9 cellular contexts compared by ENCODE assay signal in genomic region chr11:87173185-87174039, GRCh38.
A peak's percentile ranks its signal among the peaks of the same experiment; 100 is the strongest.
DNase-seq lines count a peak whose midpoint lies in the region; TF ChIP-seq lines count a peak whose summit lies in the region.
"Had no signal": no experiment of that assay in that cellular context is flagged by ENCODE, and none has a peak within 500 bp of the region (broad histone marks: within the 10 kb centered on the region; RNA-seq: fewer than 3 reads in every experiment).

No MANE protein-coding gene starts in this region.

- no peak overlapping the region for H3K27ac ChIP-seq in endodermal cell (ENCODE audit: low read depth, low read length)

- H3K9me3 Mint-ChIP-seq in endodermal cell, result peaks cover 19% of the 10 kb centered on the region

- H3K4me1 ChIP-seq in endodermal cell (ENCODE audit: control insufficient read depth, insufficient read depth, low read length), result no peaks in the 10 kb centered on the region

- no peaks in the 10 kb centered on the region for H3K27me3 ChIP-seq in endodermal cell (ENCODE audit: control insufficient read depth, insufficient read depth, low read length, poor library complexity, severe bottlenecking)

- peaks cover 27% of the 10 kb centered on the region for H3K36me3 Mint-ChIP-seq in endodermal cell (ENCODE audit: low read depth)

- DNase-seq in GM04503 (ENCODE audit: low read depth), result peak; percentile 30
- peak; percentile 58 for DNase-seq in NCI-H446 treated with DMSO at 0.1 percent for 48 hours (lab: John Stamatoyannopoulos, UW)
- DNase-seq in endodermal cell, result no peak
- peak; percentile 53 for DNase-seq in pulmonary artery endothelial cell (ENCODE audit: low read depth, low spot score)
- no peak for DNase-seq in NCI-H2171 treated with DMSO at 0.1 percent for 48 hours (lab: John Stamatoyannopoulos, UW)
- no peak for DNase-seq in posterior cingulate gyrus
- no peak for DNase-seq in D341Med (ENCODE audit: low spot score)
- no peak for DNase-seq in GDM1 (lab: John Stamatoyannopoulos, UW)

- no peak for TF ChIP-seq CTCF in endodermal cell (conservative IDR thresholded peaks at IDR 0.05)

- H3K27ac Mint-ChIP-seq in endodermal cell, result peak overlapping the region; percentile 17
- H3K27ac Mint-ChIP-seq: activated naive CD4-positive, alpha-beta T cell treated with anti-CD3 and anti-CD28 coated beads, Interleukin-2, amount 50 U/mL, for 24 hours had no signal

- peaks cover 6% of the 10 kb centered on the region for H3K4me1 Mint-ChIP-seq in endodermal cell

- no peak overlapping the region for H3K4me3 Mint-ChIP-seq in endodermal cell
- H3K4me3 Mint-ChIP-seq: activated naive CD4-positive, alpha-beta T cell treated with anti-CD3 and anti-CD28 coated beads, Interleukin-2, amount 50 U/mL, for 24 hours had no signal

- intact Hi-C loops in posterior cingulate gyrus (cut with DNase I), result no loop called here

- no peaks in the 10 kb centered on the region for H3K27me3 Mint-ChIP-seq in endodermal cell (ENCODE audit: insufficient read depth)
- H3K27me3 Mint-ChIP-seq: activated naive CD4-positive, alpha-beta T cell treated with anti-CD3 and anti-CD28 coated beads, Interleukin-2, amount 50 U/mL, for 24 hours had no signal

- no peak overlapping the region for H3K9ac ChIP-seq in endodermal cell (ENCODE audit: extremely low read depth, low read length, poor library complexity, severe bottlenecking)

- peaks cover 25% of the 10 kb centered on the region for H3K9me3 ChIP-seq in endodermal cell (ENCODE audit: control insufficient read depth, low read length)

- H3K36me3 ChIP-seq in endodermal cell (ENCODE audit: control insufficient read depth, insufficient read depth, low read length), result peaks cover 25% of the 10 kb centered on the region

- WGBS in endodermal cell (ENCODE audit: insufficient coverage in 1 of 2, insufficient read length in 1 of 2), 2 experiments, result 98% methylated on average over 3 of the region's 3 CpGs; no CpG with 5 or more reads in 1 of the 2 experiments

- no peak overlapping the region for H3K4me3 ChIP-seq in endodermal cell (ENCODE audit: low read length)

Comparison
In these comparisons a context has a peak if more than half of its experiments do, and no peak if none do; other contexts are left out.
1. DNase-seq: peak in GM04503 (single experiment), NCI-H446 treated with DMSO at 0.1 percent for 48 hours (single experiment) and pulmonary artery endothelial cell (single experiment); none in endodermal cell (single experiment), NCI-H2171 treated with DMSO at 0.1 percent for 48 hours (single experiment), posterior cingulate gyrus (0 of 10), D341Med (single experiment) and GDM1 (single experiment).